8 cellular contexts compared by ENCODE assay signal in the genomic region with DNA sequence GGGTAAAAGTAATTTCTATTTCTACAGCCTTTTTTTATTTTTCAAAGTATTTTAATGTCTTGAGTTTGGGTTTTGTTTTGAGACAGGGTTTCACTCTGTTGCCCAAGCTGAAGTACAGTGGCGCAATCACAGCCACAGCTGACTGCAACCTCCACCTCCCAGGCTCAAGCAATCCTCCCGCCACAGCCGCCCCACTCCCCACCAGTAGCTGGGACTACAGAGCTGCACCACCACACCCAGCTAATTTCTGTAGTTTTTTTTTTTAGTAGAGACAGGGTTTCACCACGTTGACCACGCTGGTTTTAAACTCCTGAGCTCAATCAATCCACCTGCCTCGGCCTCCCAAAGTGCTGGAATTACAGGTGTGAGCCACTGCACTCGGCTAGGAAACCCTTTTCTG. TPM values are rescaled to one million over a fixed set of nuclear protein-coding genes. Genes with fewer than 3 reads are reported as not detected.
DNase-seq lines count a peak whose midpoint lies in the region; ATAC-seq and TF ChIP-seq lines count a peak whose summit lies in the region.

No MANE protein-coding gene starts in this region.

- DNase-seq in KBM-7 (peak; percentile 66), amniotic epithelial cell (ENCODE audit: low read depth) (peak; percentile 93), ascending aorta (ENCODE audit: low spot score in 2 of 2) (no peak), T-helper 9 cell (no peak), GM13977 (ENCODE audit: low spot score) (no peak)

- H3K4me3 ChIP-seq in mucosa of rectum (ENCODE audit: low read length in 2 of 2): peak overlapping the region; percentile 51 to 61
- H3K4me3 ChIP-seq in ascending aorta: no peak overlapping the region

- intact Hi-C loops in ascending aorta (cut with DNase I): no loop called here

- H3K9ac ChIP-seq in mucosa of rectum (ENCODE audit: low read depth in 1 of 2, low read length in 2 of 2): peak overlapping the region; percentile 65 to 68

- H3K36me3 ChIP-seq in mucosa of rectum (ENCODE audit: control insufficient read depth in 2 of 2, insufficient read depth in 2 of 2, low read length in 2 of 2): no peaks in the 10 kb centered on the region
- no peaks in the 10 kb centered on the region for H3K36me3 ChIP-seq in ascending aorta

- TF ChIP-seq CTCF in ascending aorta (IDR thresholded peaks at IDR 0.05) (no peak), GM13977 (IDR thresholded peaks at IDR 0.05; ENCODE audit: extremely low read depth, insufficient read depth, missing control alignments) (no peak)

- in situ Hi-C loops in KBM-7 (cut with MboI; ENCODE audit: low pct_unique_long_range_greater_than_20kb, low sequenced_read_pairs): no loop called here
- in situ Hi-C loops in GM13977 (cut with MboI; ENCODE audit: low pct_unique_long_range_greater_than_20kb, low sequenced_read_pairs, unreplicated experiment): no loop called here

- H3K27ac ChIP-seq in mucosa of rectum (ENCODE audit: low read depth in 2 of 2, low read length in 2 of 2) (peak overlapping the region; percentile 95 to 100), ascending aorta (no peak overlapping the region)

- ATAC-seq in GM19023 (IDR thresholded peaks at IDR 0.05; ENCODE audit: unreplicated experiment) (peak; percentile 58), HG02973 (IDR thresholded peaks at IDR 0.05; ENCODE audit: unreplicated experiment) (no peak)

- H3K4me1 ChIP-seq in mucosa of rectum (ENCODE audit: control insufficient read depth in 2 of 2, insufficient read depth in 2 of 2, low read length in 2 of 2) (peaks cover 63 to 67% of the 10 kb centered on the region in 2 donors), ascending aorta (peaks cover 0 to 46% of the 10 kb centered on the region in 2 donors)

- no peaks in the 10 kb centered on the region for H3K9me3 ChIP-seq in mucosa of rectum (ENCODE audit: control insufficient read depth in 2 of 2, low read length in 2 of 2)
- no peaks in the 10 kb centered on the region for H3K9me3 ChIP-seq in ascending aorta

- no peaks in the 10 kb centered on the region for H3K27me3 ChIP-seq in mucosa of rectum (ENCODE audit: control insufficient read depth in 2 of 2, insufficient read depth in 2 of 2, low read length in 2 of 2)
- H3K27me3 ChIP-seq in ascending aorta: no peaks in the 10 kb centered on the region

RNA-seq across cellular contexts. Expression of gene TUBD1, which starts 44.0 kb away (rescaled TPM):
- 0.64 TPM for total RNA-seq in ascending aorta

RNA-seq across cellular contexts. Expression of gene RPS6KB1, which starts 44.1 kb away (rescaled TPM):
- 9.3 TPM for total RNA-seq in ascending aorta

Comparison
In these comparisons a context has a peak if more than half of its experiments do, and no peak if none do; other contexts are left out.
1. DNase-seq: peak in KBM-7 (single experiment) and amniotic epithelial cell (single experiment); none in ascending aorta (0 of 2), T-helper 9 cell (single experiment) and GM13977 (single experiment).
2. H3K27ac ChIP-seq: peak in mucosa of rectum (2 of 2); none in ascending aorta (0 of 2).
3. H3K4me3 ChIP-seq: peak in mucosa of rectum (2 of 2); none in ascending aorta (0 of 2).